ENCODE assay signal across 7 cellular contexts in genomic region chr11:115256326-115257197, GRCh38.
DNase-seq lines count a peak whose midpoint lies in the region; ATAC-seq and TF ChIP-seq lines count a peak whose summit lies in the region.

No MANE protein-coding gene starts in this region.

- no peaks in the 10 kb centered on the region for H3K9me3 Mint-ChIP-seq in nephron

- TF ChIP-seq CTCF in nephron (IDR thresholded peaks at IDR 0.05; ENCODE audit: unreplicated experiment in 3 of 3), result no peak

- peak overlapping the region in 1 of 3 experiments; percentile 6 for H3K4me3 Mint-ChIP-seq in nephron

- no peaks in the 10 kb centered on the region for H3K27me3 Mint-ChIP-seq in nephron (ENCODE audit: low read depth)

- ATAC-seq in GM19043 (IDR thresholded peaks at IDR 0.05; ENCODE audit: low read depth, unreplicated experiment) (peak; percentile 94), HG02852 (IDR thresholded peaks at IDR 0.05; ENCODE audit: unreplicated experiment) (peak; percentile 94)

- no peaks in the 10 kb centered on the region for H3K36me3 Mint-ChIP-seq in nephron (ENCODE audit: low read depth)

- H3K27ac Mint-ChIP-seq in nephron, result peak overlapping the region; percentile 42 to 91 (median 61)

- H3K4me1 Mint-ChIP-seq in nephron, result peaks cover 54% of the 10 kb centered on the region

- DNase-seq in NCI-H526 (lab: John Stamatoyannopoulos, UW) (peak; percentile 86 to 93), NCI-H1048 (lab: John Stamatoyannopoulos, UW) (no peak), AG20443 (ENCODE audit: low spot score) (no peak), occipital lobe (lab: John Stamatoyannopoulos, UW) (no peak)

Comparison
In these comparisons a context has a peak if more than half of its experiments do, and no peak if none do; other contexts are left out.
1. DNase-seq: peak in NCI-H526 (2 of 2); none in NCI-H1048 (single experiment), AG20443 (single experiment) and occipital lobe (single experiment).